ENCODE assay signal across 19 cellular contexts in the genomic region with DNA sequence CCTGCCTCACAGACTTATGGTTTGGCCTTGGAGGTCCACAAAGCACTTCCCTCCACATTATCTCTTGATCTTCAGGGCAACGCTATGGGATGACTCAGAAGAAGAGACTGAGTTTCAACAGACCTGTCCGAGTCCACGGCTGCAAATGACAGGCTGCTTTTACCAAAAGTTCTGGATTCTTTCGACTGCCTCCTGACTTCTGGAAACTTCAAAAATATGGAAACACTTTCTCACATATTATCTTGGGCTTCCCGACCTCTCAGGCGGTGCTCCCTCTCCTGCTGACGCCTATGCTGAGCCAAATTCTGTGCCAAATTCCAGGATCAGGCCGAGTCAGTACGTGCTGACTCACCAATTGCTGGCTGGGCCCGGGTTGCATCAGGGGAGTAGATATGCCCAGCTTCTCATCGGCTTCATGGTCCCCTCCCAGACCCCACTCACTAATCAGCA.
A peak's percentile ranks its signal among the peaks of the same experiment; 100 is the strongest.
DNase-seq lines count a peak whose midpoint lies in the region; FAIRE-seq and TF ChIP-seq lines count a peak whose summit lies in the region.
"Had no signal": no experiment of that assay in that cellular context is flagged by ENCODE, and none has a peak within 500 bp of the region (broad histone marks: within the 10 kb centered on the region; RNA-seq: fewer than 3 reads in every experiment).

No MANE protein-coding gene starts in this region.

- TF ChIP-seq POLR2A in vagina (IDR thresholded peaks at IDR 0.05) (no peak), esophagus squamous epithelium (IDR thresholded peaks at IDR 0.05) (no peak)

- H3K27ac ChIP-seq in vagina (no peak overlapping the region), esophagus squamous epithelium (no peak overlapping the region)
- H3K27ac ChIP-seq: esophagus muscularis mucosa, HL-60, neutrophil had no signal

- CTCF ChIA-PET in AG04449 (lab: Yijun Ruan, JAX), result interaction anchor here (1.1 to 2.0 kb wide), 7 partner anchors 10 to 525 kb away, joined by 3 to 10 read pairs (median 4); no protein-coding TSS in a partner anchor

- TF ChIP-seq CTCF in AG04449 (IDR thresholded peaks at IDR 0.05; ENCODE audit: insufficient read depth, low read length, missing control alignments) (no peak), vagina (IDR thresholded peaks at IDR 0.05) (no peak), esophagus squamous epithelium (IDR thresholded peaks at IDR 0.05) (no peak)

- WGBS in esophagus squamous epithelium, 2 donors, result 34 to 59% methylated on average over 10 to 11 of the region's 11 CpGs

- H3K4me1 ChIP-seq in vagina, result no peaks in the 10 kb centered on the region
- peaks cover 0 to 15% (median 0%) of the 10 kb centered on the region in 3 donors for H3K4me1 ChIP-seq in esophagus squamous epithelium
- H3K4me1 ChIP-seq: BE2C, esophagus muscularis mucosa had no signal

- intact Hi-C loops in vagina (cut with DNase I) (no loop called here), esophagus squamous epithelium (cut with DNase I) (no loop called here)

- DNase-seq in AG04449 (ENCODE audit: low read depth, low spot score), result peak; percentile 28
- peak; percentile 77 for DNase-seq in H4 (ENCODE audit: low spot score)
- peak; percentile 100 for DNase-seq in RPMI7951 (ENCODE audit: low read depth)
- DNase-seq in fibroblast of the conjunctiva (ENCODE audit: low read depth), result peak; percentile 24
- DNase-seq in vagina (ENCODE audit: extremely low spot score in 2 of 2), result no peak
- no peak for DNase-seq in esophagus squamous epithelium (lab: John Stamatoyannopoulos, UW)
- DNase-seq in stimulated activated CD8-positive, alpha-beta memory T cell treated with anti-CD3 and anti-CD28 coated beads, Interleukin-4, amount 100 ng/mL, for 48 hours, result no peak
- DNase-seq in frontal cortex (ENCODE audit: low spot score in 2 of 2), result no peak
- DNase-seq: activated CD4-positive, alpha-beta T cell treated with anti-CD3 and anti-CD28 coated beads, Interleukin-2, amount 50 U/mL, for 48 hours; anterior cingulate cortex; BE2C; HCEC 1CT; NCI-H1930; SHP77 treated with DMSO at 0.1 percent for 48 hours; small intestine had no signal

- H3K36me3 ChIP-seq in vagina (no peaks in the 10 kb centered on the region), esophagus squamous epithelium (no peaks in the 10 kb centered on the region)
- H3K36me3 ChIP-seq: BE2C, esophagus muscularis mucosa, neutrophil had no signal

- peaks cover 21% of the 10 kb centered on the region for H3K9me3 ChIP-seq in vagina
- peaks cover 0 to 24% (median 0%) of the 10 kb centered on the region in 3 donors for H3K9me3 ChIP-seq in esophagus squamous epithelium
- H3K9me3 ChIP-seq: BE2C, neutrophil had no signal

- POLR2A ChIA-PET in AG04449 (lab: Yijun Ruan, JAX), result no interaction called here

- H3K27me3 ChIP-seq in vagina (no peaks in the 10 kb centered on the region), esophagus squamous epithelium (peaks cover 0 to 33% (median 0%) of the 10 kb centered on the region in 4 donors)

- FAIRE-seq in frontal cortex (lab: Jason Lieb, UNC), result no peak
- FAIRE-seq: small intestine had no signal

- H3K4me3 ChIP-seq in AG04449 (ENCODE audit: low read depth, low read length) (no peak overlapping the region), vagina (no peak overlapping the region), esophagus squamous epithelium (no peak overlapping the region)
- H3K4me3 ChIP-seq: esophagus muscularis mucosa, lung had no signal

Comparison
In these comparisons a context has a peak if more than half of its experiments do, and no peak if none do; other contexts are left out.
1. DNase-seq: peak in AG04449 (single experiment), H4 (single experiment), RPMI7951 (single experiment) and fibroblast of the conjunctiva (single experiment); none in vagina (0 of 2), esophagus squamous epithelium (single experiment), stimulated activated CD8-positive, alpha-beta memory T cell treated with anti-CD3 and anti-CD28 coated beads, Interleukin-4, amount 100 ng/mL, for 48 hours (single experiment) and frontal cortex (0 of 2).